In genomic region chr15:34609658-34610057, GRCh38 we compare ENCODE assay signal across 14 cellular contexts. TPM values are rescaled to one million over a fixed set of nuclear protein-coding genes. Genes with fewer than 3 reads are reported as not detected.
DNase-seq lines count a peak whose midpoint lies in the region; ATAC-seq and TF ChIP-seq lines count a peak whose summit lies in the region.
"Had no signal": no experiment of that assay in that cellular context is flagged by ENCODE, and none has a peak within 500 bp of the region (broad histone marks: within the 10 kb centered on the region; RNA-seq: fewer than 3 reads in every experiment).

No MANE protein-coding gene starts in this region.

- H3K27ac ChIP-seq in colonic mucosa, result no peak overlapping the region
- H3K27ac ChIP-seq: psoas muscle had no signal

- ATAC-seq in activated T-cell treated with anti-CD3 and anti-CD28 coated beads, Interleukin-2, amount 50 U/mL, for 4 hours, result peak; percentile 43 to 46
- peak; percentile 77 for ATAC-seq in stimulated activated memory B cell treated with anti-CD40 and anti-IgM and Interleukin-4, amounts not matched to agents 10 μg/mL and 1 μg/mL and 100 μg/mL, for 72 hours
- ATAC-seq in HG02588 (IDR thresholded peaks at IDR 0.05; ENCODE audit: unreplicated experiment), result no peak
- ATAC-seq: psoas muscle had no signal

- H3K4me1 Mint-ChIP-seq in activated T-cell treated with anti-CD3 and anti-CD28 coated beads, Interleukin-2, amount 50 U/mL, for 4 hours (ENCODE audit: low read depth), result peaks cover 13% of the 10 kb centered on the region
- peaks cover 14% of the 10 kb centered on the region for H3K4me1 Mint-ChIP-seq in activated T-cell treated with anti-CD3 and anti-CD28 coated beads, Interleukin-2, amount 50 U/mL, for 24 hours (ENCODE audit: low read depth)
- H3K4me1 Mint-ChIP-seq in activated naive CD4-positive, alpha-beta T cell treated with anti-CD3 and anti-CD28 coated beads, Interleukin-2, amount 50 U/mL, for 24 hours, result peaks cover 20% of the 10 kb centered on the region
- peaks cover 6% of the 10 kb centered on the region for H3K4me1 Mint-ChIP-seq in stimulated activated memory B cell treated with anti-CD40 and anti-IgM and Interleukin-4, amounts not matched to agents 10 μg/mL and 1 μg/mL and 100 μg/mL, for 72 hours

- in situ Hi-C loops in KBM-7 (cut with MboI; ENCODE audit: low pct_unique_long_range_greater_than_20kb, low sequenced_read_pairs), result loop anchor here (25.0 kb wide), 1 partner anchor 303 kb away; no protein-coding TSS in a partner anchor

- H3K9me3 ChIP-seq in colonic mucosa, result no peaks in the 10 kb centered on the region
- H3K9me3 ChIP-seq: psoas muscle had no signal

- intact Hi-C loops in colonic mucosa (cut with DNase I), result loop anchor here (10.0 kb wide), 1 partner anchor 305 kb away; no protein-coding TSS in a partner anchor

- H3K27ac Mint-ChIP-seq in activated T-cell treated with anti-CD3 and anti-CD28 coated beads, Interleukin-2, amount 50 U/mL, for 24 hours, result no peak overlapping the region
- peak overlapping the region; percentile 11 for H3K27ac Mint-ChIP-seq in activated naive CD4-positive, alpha-beta T cell treated with anti-CD3 and anti-CD28 coated beads, Interleukin-2, amount 50 U/mL, for 24 hours
- no peak overlapping the region for H3K27ac Mint-ChIP-seq in stimulated activated memory B cell treated with anti-CD40 and anti-IgM and Interleukin-4, amounts not matched to agents 10 μg/mL and 1 μg/mL and 100 μg/mL, for 72 hours

- DNase-seq in activated T-cell treated with anti-CD3 and anti-CD28 coated beads, Interleukin-2, amount 50 U/mL, for 4 hours, result no peak
- no peak for DNase-seq in activated T-cell treated with anti-CD3 and anti-CD28 coated beads, Interleukin-2, amount 50 U/mL, for 24 hours
- DNase-seq in KBM-7 (peak; percentile 77), colonic mucosa (no peak), HPDE6-E6E7 (ENCODE audit: extremely low spot score) (no peak)
- DNase-seq: amniotic stem cell, erythroblast, left cardiac atrium, NCI-H510A treated with DMSO at 0.1 percent for 48 hours, psoas muscle, T1000 had no signal

- H3K9me3 Mint-ChIP-seq in activated T-cell treated with anti-CD3 and anti-CD28 coated beads, Interleukin-2, amount 50 U/mL, for 4 hours, result no peaks in the 10 kb centered on the region
- no peaks in the 10 kb centered on the region for H3K9me3 Mint-ChIP-seq in activated T-cell treated with anti-CD3 and anti-CD28 coated beads, Interleukin-2, amount 50 U/mL, for 24 hours
- H3K9me3 Mint-ChIP-seq in activated naive CD4-positive, alpha-beta T cell treated with anti-CD3 and anti-CD28 coated beads, Interleukin-2, amount 50 U/mL, for 24 hours, result no peaks in the 10 kb centered on the region
- H3K9me3 Mint-ChIP-seq in stimulated activated memory B cell treated with anti-CD40 and anti-IgM and Interleukin-4, amounts not matched to agents 10 μg/mL and 1 μg/mL and 100 μg/mL, for 72 hours, result no peaks in the 10 kb centered on the region

- H3K4me3 Mint-ChIP-seq in activated T-cell treated with anti-CD3 and anti-CD28 coated beads, Interleukin-2, amount 50 U/mL, for 4 hours, result peak overlapping the region; percentile 1
- H3K4me3 Mint-ChIP-seq in activated T-cell treated with anti-CD3 and anti-CD28 coated beads, Interleukin-2, amount 50 U/mL, for 24 hours, result no peak overlapping the region
- H3K4me3 Mint-ChIP-seq in activated naive CD4-positive, alpha-beta T cell treated with anti-CD3 and anti-CD28 coated beads, Interleukin-2, amount 50 U/mL, for 24 hours, result peak overlapping the region; percentile 37
- H3K4me3 Mint-ChIP-seq in stimulated activated memory B cell treated with anti-CD40 and anti-IgM and Interleukin-4, amounts not matched to agents 10 μg/mL and 1 μg/mL and 100 μg/mL, for 72 hours, result no peak overlapping the region

- H3K27me3 ChIP-seq in colonic mucosa, result no peaks in the 10 kb centered on the region

- no peaks in the 10 kb centered on the region for H3K36me3 Mint-ChIP-seq in activated T-cell treated with anti-CD3 and anti-CD28 coated beads, Interleukin-2, amount 50 U/mL, for 4 hours (ENCODE audit: insufficient read depth)
- H3K36me3 Mint-ChIP-seq in activated T-cell treated with anti-CD3 and anti-CD28 coated beads, Interleukin-2, amount 50 U/mL, for 24 hours (ENCODE audit: low read depth), result no peaks in the 10 kb centered on the region
- no peaks in the 10 kb centered on the region for H3K36me3 Mint-ChIP-seq in activated naive CD4-positive, alpha-beta T cell treated with anti-CD3 and anti-CD28 coated beads, Interleukin-2, amount 50 U/mL, for 24 hours
- no peaks in the 10 kb centered on the region for H3K36me3 Mint-ChIP-seq in stimulated activated memory B cell treated with anti-CD40 and anti-IgM and Interleukin-4, amounts not matched to agents 10 μg/mL and 1 μg/mL and 100 μg/mL, for 72 hours

- TF ChIP-seq CTCF in colonic mucosa (IDR thresholded peaks at IDR 0.05), result no peak

- H3K9ac ChIP-seq in colonic mucosa (ENCODE audit: low read depth in 2 of 2, low read length in 2 of 2), result no peak overlapping the region

- H3K36me3 ChIP-seq in colonic mucosa, result no peaks in the 10 kb centered on the region

- H3K4me1 ChIP-seq in colonic mucosa, result no peaks in the 10 kb centered on the region
- H3K4me1 ChIP-seq: psoas muscle had no signal

- H3K4me3 ChIP-seq in colonic mucosa, result no peak overlapping the region
- H3K4me3 ChIP-seq: psoas muscle had no signal

- H3K27me3 Mint-ChIP-seq in activated T-cell treated with anti-CD3 and anti-CD28 coated beads, Interleukin-2, amount 50 U/mL, for 4 hours (ENCODE audit: low read depth), result peaks cover 28% of the 10 kb centered on the region
- H3K27me3 Mint-ChIP-seq in activated T-cell treated with anti-CD3 and anti-CD28 coated beads, Interleukin-2, amount 50 U/mL, for 24 hours, result peaks cover 19% of the 10 kb centered on the region
- H3K27me3 Mint-ChIP-seq in activated naive CD4-positive, alpha-beta T cell treated with anti-CD3 and anti-CD28 coated beads, Interleukin-2, amount 50 U/mL, for 24 hours, result peaks cover 6% of the 10 kb centered on the region
- H3K27me3 Mint-ChIP-seq in stimulated activated memory B cell treated with anti-CD40 and anti-IgM and Interleukin-4, amounts not matched to agents 10 μg/mL and 1 μg/mL and 100 μg/mL, for 72 hours, result peaks cover 42% of the 10 kb centered on the region

RNA-seq across cellular contexts. Expression of gene GOLGA8B, which starts 26.2 kb away (rescaled TPM):
- total RNA-seq in activated T-cell treated with anti-CD3 and anti-CD28 coated beads, Interleukin-2, amount 50 U/mL, for 4 hours, result 100 to 1,000 TPM in 2 of 3 donors, 10 to 100 TPM in 1; 65.5 to 159 (median 135) TPM
- total RNA-seq in colonic mucosa, result 10 to 100 TPM; 10.2 to 20.7 TPM

Comparison
In these comparisons a context has a peak if more than half of its experiments do, and no peak if none do; other contexts are left out.
1. H3K4me3 Mint-ChIP-seq: peak in activated T-cell treated with anti-CD3 and anti-CD28 coated beads, Interleukin-2, amount 50 U/mL, for 4 hours (single experiment) and activated naive CD4-positive, alpha-beta T cell treated with anti-CD3 and anti-CD28 coated beads, Interleukin-2, amount 50 U/mL, for 24 hours (single experiment); none in activated T-cell treated with anti-CD3 and anti-CD28 coated beads, Interleukin-2, amount 50 U/mL, for 24 hours (single experiment) and stimulated activated memory B cell treated with anti-CD40 and anti-IgM and Interleukin-4, amounts not matched to agents 10 μg/mL and 1 μg/mL and 100 μg/mL, for 72 hours (single experiment).